In the genomic region with DNA sequence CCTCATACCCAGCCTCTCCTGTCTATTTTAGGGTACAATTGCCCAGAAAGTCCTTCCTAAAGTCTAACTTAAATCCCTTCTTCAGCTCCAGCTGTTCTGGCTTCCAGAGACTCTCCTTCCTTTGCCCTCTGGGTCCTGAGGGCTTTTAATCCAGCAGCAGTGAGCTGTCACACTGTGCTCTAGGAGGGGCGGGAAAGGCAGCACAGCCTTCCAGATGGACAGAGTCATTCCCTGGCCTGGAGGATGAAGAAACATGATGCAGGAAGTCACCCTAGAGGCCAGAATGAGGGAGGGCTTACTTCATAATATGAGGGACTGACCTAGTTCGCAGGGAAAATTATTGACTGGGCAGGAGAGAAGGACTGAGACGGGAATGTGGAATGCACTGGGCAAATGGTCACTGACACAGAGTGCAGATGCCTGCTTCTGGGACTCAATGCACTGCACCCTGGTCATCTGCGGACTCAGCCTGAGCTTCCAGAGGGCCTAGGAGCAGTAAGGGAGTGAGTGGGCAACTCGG, we compare ENCODE assay signal across 8 cellular contexts. TPM values are rescaled to one million over a fixed set of nuclear protein-coding genes. Genes with fewer than 3 reads are reported as not detected.
A peak's percentile ranks its signal among the peaks of the same experiment; 100 is the strongest.
DNase-seq lines count a peak whose midpoint lies in the region; ATAC-seq, FAIRE-seq and TF ChIP-seq lines count a peak whose summit lies in the region.

No MANE protein-coding gene starts in this region.

- H3K27ac ChIP-seq in cardiac muscle cell = no peak overlapping the region

- no peaks in the 10 kb centered on the region for H3K27me3 Mint-ChIP-seq in activated CD4-positive, alpha-beta memory T cell treated with anti-CD3 and anti-CD28 coated beads, Interleukin-2, amount 10 ng/mL, durations not matched to agents 7 days and 5 days

- POLR2A ChIA-PET in activated CD4-positive, alpha-beta memory T cell treated with anti-CD3 and anti-CD28 coated beads, Interleukin-2, amount 10 ng/mL, durations not matched to agents 7 days and 5 days (lab: Charles Lee) = interaction anchor here (1.3 to 8.8 kb wide), 10 partner anchors 11 to 87 kb away, joined by 3 to 126 read pairs (median 6); a partner anchor contains a TSS

- peak overlapping the region; percentile 96 for H3K4me3 Mint-ChIP-seq in activated CD4-positive, alpha-beta memory T cell treated with anti-CD3 and anti-CD28 coated beads, Interleukin-2, amount 10 ng/mL, durations not matched to agents 7 days and 5 days

- peaks cover 68% of the 10 kb centered on the region for H3K4me1 Mint-ChIP-seq in activated CD4-positive, alpha-beta memory T cell treated with anti-CD3 and anti-CD28 coated beads, Interleukin-2, amount 10 ng/mL, durations not matched to agents 7 days and 5 days

- no peaks in the 10 kb centered on the region for H3K27me3 ChIP-seq in cardiac muscle cell

- peak; percentile 48 for FAIRE-seq in H54 (lab: Jason Lieb, UNC)
- FAIRE-seq in RCC 7860 (lab: Jason Lieb, UNC) = no peak

- DNase-seq in H54 (ENCODE audit: insufficient read length, low spot score) (peak; percentile 91), cardiac muscle cell (ENCODE audit: low read depth in 1 of 2, low spot score in 1 of 2) (peak in 1 of 2 donors; percentile 83), skeletal muscle cell (ENCODE audit: low read depth) (peak; percentile 89), NCI-H1436 (lab: John Stamatoyannopoulos, UW) (no peak), NCI-H345 treated with DMSO at 0.1 percent for 48 hours (lab: John Stamatoyannopoulos, UW; ENCODE audit: unreplicated experiment) (no peak), RCC 7860 (ENCODE audit: low spot score) (no peak)
- no peak for DNase-seq in activated CD4-positive, alpha-beta memory T cell treated with anti-CD3 and anti-CD28 coated beads, Interleukin-2, amount 10 ng/mL, durations not matched to agents 7 days and 5 days

- ATAC-seq in GM21381 (IDR thresholded peaks at IDR 0.05; ENCODE audit: unreplicated experiment) = no peak

- H3K36me3 Mint-ChIP-seq in activated CD4-positive, alpha-beta memory T cell treated with anti-CD3 and anti-CD28 coated beads, Interleukin-2, amount 10 ng/mL, durations not matched to agents 7 days and 5 days (ENCODE audit: low read depth) = peaks cover 72% of the 10 kb centered on the region

- no peak for TF ChIP-seq POLR2A in H54 (IDR thresholded peaks at IDR 0.05; ENCODE audit: low read depth, low read length)

- H3K4me1 ChIP-seq in cardiac muscle cell (ENCODE audit: low read depth) = no peaks in the 10 kb centered on the region

- no peaks in the 10 kb centered on the region for H3K36me3 ChIP-seq in cardiac muscle cell

- H3K4me3 ChIP-seq in cardiac muscle cell (no peak overlapping the region), skeletal muscle cell (ENCODE audit: low read depth, low read length) (no peak overlapping the region)

- H3K9me3 ChIP-seq in cardiac muscle cell (ENCODE audit: low read depth) = no peaks in the 10 kb centered on the region

- CTCF ChIA-PET in activated CD4-positive, alpha-beta memory T cell treated with anti-CD3 and anti-CD28 coated beads, Interleukin-2, amount 10 ng/mL, durations not matched to agents 7 days and 5 days (lab: Charles Lee) = interaction anchor here (1.1 to 8.5 kb wide), 4 partner anchors 15 to 96 kb away, joined by 3 to 83 read pairs (median 26); a partner anchor contains a TSS

- H3K9me3 Mint-ChIP-seq in activated CD4-positive, alpha-beta memory T cell treated with anti-CD3 and anti-CD28 coated beads, Interleukin-2, amount 10 ng/mL, durations not matched to agents 7 days and 5 days = no peaks in the 10 kb centered on the region

- TF ChIP-seq CTCF in cardiac muscle cell (IDR thresholded peaks at IDR 0.05; ENCODE audit: low read depth, low read length) = peak; percentile 21

- peak overlapping the region; percentile 100 for H3K27ac Mint-ChIP-seq in activated CD4-positive, alpha-beta memory T cell treated with anti-CD3 and anti-CD28 coated beads, Interleukin-2, amount 10 ng/mL, durations not matched to agents 7 days and 5 days

RNA-seq across cellular contexts. Expression of a gene that starts 1.3 kb away (rescaled TPM):
- 100 to 1,000 TPM; 192 to 193 TPM for total RNA-seq in activated CD4-positive, alpha-beta memory T cell treated with anti-CD3 and anti-CD28 coated beads, Interleukin-2, amount 10 ng/mL, durations not matched to agents 7 days and 5 days
- total RNA-seq in cardiac muscle cell = 2.7 and 3.8 TPM in 2 replicates
- polyA plus RNA-seq in cardiac muscle cell = 1.1 and 5.2 TPM in 2 replicates

RNA-seq across cellular contexts. Expression of a gene that starts 43.5 kb away (rescaled TPM):
- total RNA-seq in activated CD4-positive, alpha-beta memory T cell treated with anti-CD3 and anti-CD28 coated beads, Interleukin-2, amount 10 ng/mL, durations not matched to agents 7 days and 5 days = under 1 TPM; 0.08 to 0.13 TPM
- total RNA-seq in cardiac muscle cell = 0.18 and 0.21 TPM in 2 replicates
- 0.11 and 0.30 TPM in 2 replicates for polyA plus RNA-seq in cardiac muscle cell

RNA-seq across cellular contexts. Expression of a gene that starts 45.3 kb away (rescaled TPM):
- total RNA-seq in activated CD4-positive, alpha-beta memory T cell treated with anti-CD3 and anti-CD28 coated beads, Interleukin-2, amount 10 ng/mL, durations not matched to agents 7 days and 5 days = 1 to 10 TPM; 1.6 to 1.8 TPM
- 3.6 and 3.8 TPM in 2 replicates for total RNA-seq in cardiac muscle cell
- 2.4 and 3.9 TPM in 2 replicates for polyA plus RNA-seq in cardiac muscle cell

RNA-seq across cellular contexts. Expression of a gene that starts 48.0 kb away (rescaled TPM):
- total RNA-seq in activated CD4-positive, alpha-beta memory T cell treated with anti-CD3 and anti-CD28 coated beads, Interleukin-2, amount 10 ng/mL, durations not matched to agents 7 days and 5 days = 10 to 100 TPM; 61.6 to 74.1 TPM
- 117 and 126 TPM in 2 replicates for total RNA-seq in cardiac muscle cell
- 118 and 150 TPM in 2 replicates for polyA plus RNA-seq in cardiac muscle cell

Comparison
In these comparisons a context has a peak if more than half of its experiments do, and no peak if none do; other contexts are left out.
1. DNase-seq: peak in H54 (single experiment) and skeletal muscle cell (single experiment); none in activated CD4-positive, alpha-beta memory T cell treated with anti-CD3 and anti-CD28 coated beads, Interleukin-2, amount 10 ng/mL, durations not matched to agents 7 days and 5 days (single experiment), NCI-H1436 (single experiment), NCI-H345 treated with DMSO at 0.1 percent for 48 hours (single experiment) and RCC 7860 (single experiment).
2. RNA of a gene that starts 1.3 kb away (total RNA-seq): 192 to 193 TPM in activated CD4-positive, alpha-beta memory T cell treated with anti-CD3 and anti-CD28 coated beads, Interleukin-2, amount 10 ng/mL, durations not matched to agents 7 days and 5 days; 2.7 to 3.8 TPM in cardiac muscle cell; every median in the first group is over 10 times any median in the second.